Comparison of ENCODE assay signal across 1 cellular context in genomic region chr19:29785955-29786589, GRCh38.
TF ChIP-seq lines count a peak whose summit lies in the region.

No MANE protein-coding gene starts in this region.

TF ChIP-seq in IMR-90, 13 proteins besides CTCF, POLR2A, EP300 and RAD21 (continued from another document):
- no peak for TF ChIP-seq RFX5 (IDR thresholded peaks at IDR 0.05; ENCODE audit: low read depth, low read length)
- TF ChIP-seq MXI1 (IDR thresholded peaks at IDR 0.05; ENCODE audit: borderline replicate concordance, low read depth, low read length): no peak
